In the genomic region with DNA sequence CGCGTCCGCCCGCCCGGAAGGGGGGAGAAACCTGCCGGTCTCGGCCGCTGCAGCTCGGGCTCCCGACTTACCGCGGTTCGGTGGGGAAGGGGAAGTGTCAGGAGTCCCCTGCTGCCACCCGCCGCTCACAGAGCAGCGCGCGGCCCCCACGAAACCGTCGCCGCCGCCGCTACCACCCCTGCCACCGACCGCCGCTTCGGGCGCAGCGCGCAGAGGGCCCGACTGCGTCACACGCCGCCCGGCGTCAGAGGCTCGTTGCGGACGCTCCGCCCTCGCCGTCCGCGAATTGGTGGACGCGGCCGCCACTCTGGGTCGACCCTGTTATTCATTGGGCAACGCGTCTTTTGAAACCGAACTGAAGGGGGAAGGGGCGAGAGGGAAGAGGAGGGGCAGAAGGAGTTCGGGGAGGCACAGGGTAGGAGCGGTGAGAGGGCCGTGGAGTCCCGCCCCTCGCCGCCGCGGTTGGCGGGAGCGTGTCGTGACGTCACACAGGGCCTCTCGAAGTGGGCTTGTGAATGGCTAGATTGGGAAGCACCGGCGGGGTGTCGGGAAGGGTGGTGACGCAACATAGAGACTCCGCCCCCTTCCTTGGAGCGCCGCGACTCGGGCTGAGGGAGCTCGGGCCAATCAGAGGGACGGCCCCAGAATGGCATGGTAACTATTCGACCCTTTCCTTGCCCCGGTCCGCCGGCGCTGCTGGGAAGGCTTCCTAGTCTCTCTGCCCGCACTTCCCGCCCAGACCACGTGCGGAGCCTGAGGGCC, we compare ENCODE assay signal across 8 cellular contexts. TPM values are rescaled to one million over a fixed set of nuclear protein-coding genes. Genes with fewer than 3 reads are reported as not detected.
DNase-seq lines count a peak whose midpoint lies in the region; ATAC-seq and TF ChIP-seq lines count a peak whose summit lies in the region.

A gene (minus strand): TSS at position 226 of the 762 bp plus-strand sequence. CDS start 15,437 bp downstream, outside the sequence.

- peak; percentile 87 for ATAC-seq in GM21576 (IDR thresholded peaks at IDR 0.05; ENCODE audit: unreplicated experiment)
- ATAC-seq in PC-3 = peak; percentile 89

- H3K4me3 ChIP-seq in PC-3 (ENCODE audit: low read length) = peak within 1 kb of the TSS; percentile 99
- peak within 1 kb of the TSS; percentile 99 for H3K4me3 ChIP-seq in epithelial cell of esophagus (ENCODE audit: low read length)
- peak within 1 kb of the TSS; percentile 95 for H3K4me3 ChIP-seq in mononuclear cell (ENCODE audit: low read length)

- peaks cover 32% of the 10 kb centered on the region for H4K20me1 ChIP-seq in PC-3 (ENCODE audit: low read length)

- H3K27me3 ChIP-seq in PC-3 (ENCODE audit: low read length) = no peaks in the 10 kb centered on the region
- H3K27me3 ChIP-seq in mononuclear cell (ENCODE audit: insufficient read depth, low read length) = no peaks in the 10 kb centered on the region

- H3K9me3 ChIP-seq in PC-3 (ENCODE audit: low read length) (no peaks in the 10 kb centered on the region), mononuclear cell (ENCODE audit: low read depth, low read length) (no peaks in the 10 kb centered on the region)

- no peak for TF ChIP-seq RAD21 in Ishikawa (IDR thresholded peaks at IDR 0.05; ENCODE audit: low read depth)

- CTCF ChIA-PET in PC-3 (lab: Charles Lee) = interaction anchor here (0.6 to 1.5 kb wide), 2 partner anchors 11 to 44 kb away, joined by 5 to 7 read pairs; no protein-coding TSS in a partner anchor

- no TSS peak for BruUV-seq in PC-3 (replicated peaks; lab: Mats Ljungman, UMichigan)

- POLR2A ChIA-PET in PC-3 (lab: Charles Lee; ENCODE audit: unreplicated experiment) = interaction anchor here (0.6 kb wide), 1 partner anchor 17 kb away, joined by 4 read pairs; no protein-coding TSS in a partner anchor

- H3K27ac ChIP-seq in PC-3 (ENCODE audit: low read length) = peak within 1 kb of the TSS; percentile 74

- H3K36me3 ChIP-seq in PC-3 (ENCODE audit: low read depth, low read length) = peaks cover 6% of the 10 kb centered on the region; the same call in 1 of the 2 replicates

- DNase-seq in DMS114 treated with DMSO at 0.1 percent for 48 hours (lab: John Stamatoyannopoulos, UW; ENCODE audit: unreplicated experiment) (peak; percentile 93), PC-3 (peak; percentile 99), activated T-cell treated with anti-CD3 and anti-CD28 coated beads for 48 hours (ENCODE audit: low read depth) (peak; percentile 100), epithelial cell of esophagus (ENCODE audit: low read depth) (peak; percentile 100)
- DNase-seq in stimulated activated CD8-positive, alpha-beta memory T cell treated with anti-CD3 and anti-CD28 coated beads, Interleukin-4, amount 100 ng/mL, for 1 hour (ENCODE audit: low read depth in 2 of 2, low spot score in 1 of 2) = peak; percentile 98 to 99

- peak within 1 kb of the TSS; percentile 96 for H3K4me2 ChIP-seq in PC-3 (ENCODE audit: low read length)

- peak within 1 kb of the TSS; percentile 97 for H2AFZ ChIP-seq in PC-3 (ENCODE audit: low read length)

- peak within 1 kb of the TSS; percentile 97 for H3K9ac ChIP-seq in PC-3 (ENCODE audit: low read length)

- H3K4me1 ChIP-seq in PC-3 (ENCODE audit: insufficient read depth, low read length) (peaks cover 21% of the 10 kb centered on the region), mononuclear cell (ENCODE audit: insufficient read depth, low read length) (peaks cover 35% of the 10 kb centered on the region)

- no peak for TF ChIP-seq CTCF in PC-3 (conservative IDR thresholded peaks at IDR 0.05; ENCODE audit: low read depth, low read length)
- no peak for TF ChIP-seq CTCF in epithelial cell of esophagus (IDR thresholded peaks at IDR 0.05; ENCODE audit: insufficient read depth, low read depth, low read length, missing control alignments)

- no peaks in the 10 kb centered on the region for H3K9me2 ChIP-seq in PC-3 (replicated peaks; ENCODE audit: low read length)

- H3F3A ChIP-seq in PC-3 (ENCODE audit: low read length, unreplicated experiment) = no peaks in the 10 kb centered on the region

- no peak for TF ChIP-seq EP300 in Ishikawa (IDR thresholded peaks at IDR 0.05; ENCODE audit: borderline replicate concordance)

- intact Hi-C loops in PC-3 (cut with micrococcal nuclease) = loop anchor here (1.0 kb wide), 1 partner anchor 11 kb away; a partner anchor contains a TSS

- H3K79me2 ChIP-seq in PC-3 (ENCODE audit: low read length) = peaks cover 52% of the 10 kb centered on the region

TF ChIP-seq in Ishikawa, 13 proteins besides CTCF, POLR2A, EP300 and RAD21:
- TF ChIP-seq TCF12 (IDR thresholded peaks at IDR 0.05; ENCODE audit: low read depth) = peak; percentile 15; the same call in 1 of the 2 replicates
- 0 out of 2 replicates have a peak, but pooled peaks have one; percentile 20 for TF ChIP-seq ZBTB7A (IDR thresholded peaks at IDR 0.05; ENCODE audit: low read depth)
- no peak for TF ChIP-seq TEAD4 (IDR thresholded peaks at IDR 0.05)
- TF ChIP-seq CREB1 (IDR thresholded peaks at IDR 0.05; ENCODE audit: low read depth) = peak; percentile 89
- TF ChIP-seq, protein P1, sequence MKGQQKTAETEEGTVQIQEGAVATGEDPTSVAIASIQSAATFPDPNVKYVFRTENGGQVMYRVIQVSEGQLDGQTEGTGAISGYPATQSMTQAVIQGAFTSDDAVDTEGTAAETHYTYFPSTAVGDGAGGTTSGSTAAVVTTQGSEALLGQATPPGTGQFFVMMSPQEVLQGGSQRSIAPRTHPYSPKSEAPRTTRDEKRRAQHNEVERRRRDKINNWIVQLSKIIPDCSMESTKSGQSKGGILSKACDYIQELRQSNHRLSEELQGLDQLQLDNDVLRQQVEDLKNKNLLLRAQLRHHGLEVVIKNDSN (IDR thresholded peaks at IDR 0.05) = peak; percentile 82
- peak; percentile 89 for TF ChIP-seq CEBPB (IDR thresholded peaks at IDR 0.05)
- TF ChIP-seq TAF1 (IDR thresholded peaks at IDR 0.05; ENCODE audit: low read depth) = peak; percentile 66
- TF ChIP-seq EGR1 (IDR thresholded peaks at IDR 0.05) = no peak
- TF ChIP-seq NFIC (IDR thresholded peaks at IDR 0.05) = no peak
- TF ChIP-seq FOXM1 (IDR thresholded peaks at IDR 0.05; ENCODE audit: borderline replicate concordance, low read depth) = peak; percentile 92
- TF ChIP-seq, protein P2, sequence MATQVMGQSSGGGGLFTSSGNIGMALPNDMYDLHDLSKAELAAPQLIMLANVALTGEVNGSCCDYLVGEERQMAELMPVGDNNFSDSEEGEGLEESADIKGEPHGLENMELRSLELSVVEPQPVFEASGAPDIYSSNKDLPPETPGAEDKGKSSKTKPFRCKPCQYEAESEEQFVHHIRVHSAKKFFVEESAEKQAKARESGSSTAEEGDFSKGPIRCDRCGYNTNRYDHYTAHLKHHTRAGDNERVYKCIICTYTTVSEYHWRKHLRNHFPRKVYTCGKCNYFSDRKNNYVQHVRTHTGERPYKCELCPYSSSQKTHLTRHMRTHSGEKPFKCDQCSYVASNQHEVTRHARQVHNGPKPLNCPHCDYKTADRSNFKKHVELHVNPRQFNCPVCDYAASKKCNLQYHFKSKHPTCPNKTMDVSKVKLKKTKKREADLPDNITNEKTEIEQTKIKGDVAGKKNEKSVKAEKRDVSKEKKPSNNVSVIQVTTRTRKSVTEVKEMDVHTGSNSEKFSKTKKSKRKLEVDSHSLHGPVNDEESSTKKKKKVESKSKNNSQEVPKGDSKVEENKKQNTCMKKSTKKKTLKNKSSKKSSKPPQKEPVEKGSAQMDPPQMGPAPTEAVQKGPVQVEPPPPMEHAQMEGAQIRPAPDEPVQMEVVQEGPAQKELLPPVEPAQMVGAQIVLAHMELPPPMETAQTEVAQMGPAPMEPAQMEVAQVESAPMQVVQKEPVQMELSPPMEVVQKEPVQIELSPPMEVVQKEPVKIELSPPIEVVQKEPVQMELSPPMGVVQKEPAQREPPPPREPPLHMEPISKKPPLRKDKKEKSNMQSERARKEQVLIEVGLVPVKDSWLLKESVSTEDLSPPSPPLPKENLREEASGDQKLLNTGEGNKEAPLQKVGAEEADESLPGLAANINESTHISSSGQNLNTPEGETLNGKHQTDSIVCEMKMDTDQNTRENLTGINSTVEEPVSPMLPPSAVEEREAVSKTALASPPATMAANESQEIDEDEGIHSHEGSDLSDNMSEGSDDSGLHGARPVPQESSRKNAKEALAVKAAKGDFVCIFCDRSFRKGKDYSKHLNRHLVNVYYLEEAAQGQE (IDR thresholded peaks at IDR 0.05; ENCODE audit: low read depth) = no peak
- TF ChIP-seq, protein P3, sequence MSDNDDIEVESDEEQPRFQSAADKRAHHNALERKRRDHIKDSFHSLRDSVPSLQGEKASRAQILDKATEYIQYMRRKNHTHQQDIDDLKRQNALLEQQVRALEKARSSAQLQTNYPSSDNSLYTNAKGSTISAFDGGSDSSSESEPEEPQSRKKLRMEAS (IDR thresholded peaks at IDR 0.05) = peak; percentile 99
- TF ChIP-seq YY1 (IDR thresholded peaks at IDR 0.05; ENCODE audit: low read depth) = peak; percentile 47; the same call in 1 of the 2 replicates

RNA-seq across cellular contexts. Expression of the gene that starts here (rescaled TPM):
- total RNA-seq in PC-3 (2014; rRNA removed) = 128 and 136 TPM in 2 replicates
- 227 TPM for total RNA-seq in mononuclear cell

Comparison
In these comparisons a context has a peak if more than half of its experiments do, and no peak if none do; other contexts are left out.
1. Peak in every context shown above with its lines: DNase-seq, ATAC-seq, H3K4me3 ChIP-seq and H3K27ac ChIP-seq.